31 cellular contexts compared by ENCODE assay signal in the genomic region with DNA sequence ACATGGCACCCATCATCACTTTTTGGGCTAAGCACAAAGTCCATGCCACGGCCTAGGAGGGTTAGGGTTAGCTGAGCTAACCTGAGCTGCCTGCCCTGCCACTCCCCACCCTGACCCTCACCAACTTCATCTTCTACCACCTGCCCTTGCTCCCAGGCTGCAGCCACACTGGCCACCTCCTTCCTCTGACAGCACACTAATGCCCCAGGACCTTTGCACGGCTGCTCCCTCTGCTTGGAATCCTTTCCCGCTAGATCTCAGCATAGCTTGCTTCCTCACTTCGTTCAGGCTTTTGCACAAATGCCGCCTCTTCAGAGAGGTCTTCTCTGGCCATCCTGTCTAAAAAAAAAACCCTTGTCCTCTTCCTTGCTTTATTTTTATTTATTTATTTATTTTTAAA. TPM values are rescaled to one million over a fixed set of nuclear protein-coding genes. Genes with fewer than 3 reads are reported as not detected.
"Had no signal": no experiment of that assay in that cellular context is flagged by ENCODE, and none has a peak within 500 bp of the region (broad histone marks: within the 10 kb centered on the region; RNA-seq: fewer than 3 reads in every experiment).

No MANE protein-coding gene starts in this region.

- H3K27ac Mint-ChIP-seq: natural killer cell treated with Interleukin-12 subunit alpha and Interleukin-12 subunit beta and Interleukin-15 and Interleukin-18, amount 100 ng/mL, for 72 hours; nephron progenitor cell; progenitor cell of endocrine pancreas; stimulated activated effector memory CD8-positive, alpha-beta T cell treated with anti-CD3 and anti-CD28 coated beads, Interleukin-12 subunit alpha, Interleukin-12 subunit beta, amount 100 ng/mL, for 72 hours; stimulated activated naive B cell treated with anti-CD40 and anti-IgM and Interleukin-4, amounts not matched to agents 10 μg/mL and 1 μg/mL and 100 μg/mL, for 72 hours; stimulated activated naive CD8-positive, alpha-beta T cell treated with anti-CD3 and anti-CD28 coated beads, Interleukin-15, Interleukin-2, amounts not matched to agents 100 ng/mL and 50 ng/mL, for 24 hours had no signal

- ATAC-seq: natural killer cell treated with Interleukin-12 subunit alpha and Interleukin-12 subunit beta and Interleukin-15 and Interleukin-18, amount 100 ng/mL, for 72 hours; psoas muscle; right cardiac atrium; right lobe of liver; stimulated activated effector memory CD8-positive, alpha-beta T cell treated with anti-CD3 and anti-CD28 coated beads, Interleukin-12 subunit alpha, Interleukin-12 subunit beta, amount 100 ng/mL, for 72 hours; stimulated activated naive B cell treated with anti-CD40 and anti-IgM and Interleukin-4, amounts not matched to agents 10 μg/mL and 1 μg/mL and 100 μg/mL, for 72 hours had no signal

- H3K36me3 Mint-ChIP-seq: natural killer cell treated with Interleukin-12 subunit alpha and Interleukin-12 subunit beta and Interleukin-15 and Interleukin-18, amount 100 ng/mL, for 72 hours; stimulated activated effector memory CD8-positive, alpha-beta T cell treated with anti-CD3 and anti-CD28 coated beads, Interleukin-12 subunit alpha, Interleukin-12 subunit beta, amount 100 ng/mL, for 72 hours; stimulated activated naive B cell treated with anti-CD40 and anti-IgM and Interleukin-4, amounts not matched to agents 10 μg/mL and 1 μg/mL and 100 μg/mL, for 72 hours had no signal

- DNase-seq: nephron progenitor cell; occipital lobe; ovary; right cardiac atrium; right lobe of liver; sigmoid colon; small intestine; stimulated activated CD4-positive, alpha-beta T cell treated with anti-CD3 and anti-CD28 coated beads, Interleukin-15, amount 100 ng/mL, for 24 hours; stimulated activated CD4-positive, alpha-beta T cell treated with anti-CD3 and anti-CD28 coated beads, Interleukin-2, amount 100 ng/mL, for 24 hours; stimulated activated CD4-positive, alpha-beta T cell treated with anti-CD3 and anti-CD28 coated beads, Interleukin-2, amount 100 ng/mL, for 48 hours; stimulated activated CD4-positive, alpha-beta T cell treated with anti-CD3 and anti-CD28 coated beads, Interleukin-4, amount 100 ng/mL, for 24 hours; stimulated activated naive B cell treated with anti-CD40 and anti-IgM and Interleukin-4, amounts not matched to agents 10 μg/mL and 1 μg/mL and 100 μg/mL, for 72 hours; stimulated activated naive CD4-positive, alpha-beta T cell treated with Interleukin-2 at 50 U/mL for 16 hours; stomach; thyroid gland; trophoblast cell; upper lobe of left lung had no signal

- H3K27me3 ChIP-seq: ovary, right lobe of liver, thyroid gland, vagina had no signal

- H3K79me2 ChIP-seq: parathyroid adenoma had no signal

- H3K9me3 Mint-ChIP-seq: natural killer cell treated with Interleukin-12 subunit alpha and Interleukin-12 subunit beta and Interleukin-15 and Interleukin-18, amount 100 ng/mL, for 72 hours; nephron progenitor cell; neural crest cell; stimulated activated effector memory CD8-positive, alpha-beta T cell treated with anti-CD3 and anti-CD28 coated beads, Interleukin-12 subunit alpha, Interleukin-12 subunit beta, amount 100 ng/mL, for 72 hours; stimulated activated naive CD8-positive, alpha-beta T cell treated with anti-CD3 and anti-CD28 coated beads, Interleukin-15, Interleukin-2, amounts not matched to agents 100 ng/mL and 50 ng/mL, for 24 hours had no signal

- H3K27ac ChIP-seq: ovary, parathyroid adenoma, psoas muscle, right lobe of liver, sigmoid colon, stomach, thoracic aorta, thyroid gland, tibial nerve, upper lobe of left lung, vagina had no signal

- H3K9me3 ChIP-seq: ovary, psoas muscle, right lobe of liver, sigmoid colon, stomach, thoracic aorta, thyroid gland, upper lobe of left lung, vagina had no signal

- FAIRE-seq: small intestine, urothelium cell line had no signal

- H3K36me3 ChIP-seq: ovary, right lobe of liver, sigmoid colon, stomach, thoracic aorta, thyroid gland, tibial nerve, upper lobe of left lung, vagina had no signal

- H3K4me3 ChIP-seq: ovary, psoas muscle, right lobe of liver, sigmoid colon, stomach, thoracic aorta, thyroid gland, tibial nerve, upper lobe of left lung, vagina had no signal

- H3K9ac ChIP-seq: parathyroid adenoma had no signal

- H3K4me3 Mint-ChIP-seq: natural killer cell treated with Interleukin-12 subunit alpha and Interleukin-12 subunit beta and Interleukin-15 and Interleukin-18, amount 100 ng/mL, for 72 hours; nephron progenitor cell; neural crest cell; stimulated activated effector memory CD8-positive, alpha-beta T cell treated with anti-CD3 and anti-CD28 coated beads, Interleukin-12 subunit alpha, Interleukin-12 subunit beta, amount 100 ng/mL, for 72 hours; stimulated activated naive B cell treated with anti-CD40 and anti-IgM and Interleukin-4, amounts not matched to agents 10 μg/mL and 1 μg/mL and 100 μg/mL, for 72 hours; stimulated activated naive CD8-positive, alpha-beta T cell treated with anti-CD3 and anti-CD28 coated beads, Interleukin-15, Interleukin-2, amounts not matched to agents 100 ng/mL and 50 ng/mL, for 24 hours had no signal

- H3K4me1 ChIP-seq: parathyroid adenoma, psoas muscle, right lobe of liver, sigmoid colon, stomach, thyroid gland, tibial nerve, upper lobe of left lung, vagina had no signal

- H2AFZ ChIP-seq: parathyroid adenoma had no signal

RNA-seq across cellular contexts. Expression of gene SHANK1, which starts 13.2 kb away (rescaled TPM):
- total RNA-seq: natural killer cell treated with Interleukin-12 subunit alpha and Interleukin-12 subunit beta and Interleukin-15 and Interleukin-18, amount 100 ng/mL, for 72 hours had no signal

RNA-seq across cellular contexts. Expression of gene C19orf81, which starts 57.1 kb away (rescaled TPM):
- total RNA-seq: natural killer cell treated with Interleukin-12 subunit alpha and Interleukin-12 subunit beta and Interleukin-15 and Interleukin-18, amount 100 ng/mL, for 72 hours; osteoblast; right lobe of liver; sigmoid colon; skeletal muscle tissue; stomach; temporal lobe; thoracic aorta; tibial nerve; vagina had no signal
- polyA plus RNA-seq: ovary, sigmoid colon had no signal
